Comparison of ENCODE assay signal across 19 cellular contexts in genomic region chr5:128290152-128290858, GRCh38.
DNase-seq lines count a peak whose midpoint lies in the region; ATAC-seq, FAIRE-seq and TF ChIP-seq lines count a peak whose summit lies in the region.
"Had no signal": no experiment of that assay in that cellular context is flagged by ENCODE, and none has a peak within 500 bp of the region (broad histone marks: within the 10 kb centered on the region; RNA-seq: fewer than 3 reads in every experiment).

No MANE protein-coding gene starts in this region.

- TF ChIP-seq CTCF in A549 (IDR thresholded peaks at IDR 0.05) (no peak), astrocyte of the cerebellum (IDR thresholded peaks at IDR 0.05; ENCODE audit: low read depth, low read length, missing control alignments) (no peak)

- H3K4me2 ChIP-seq in A549: 0 out of 3 replicates have a peak overlapping the region, but pooled peaks have one; percentile 4

- FAIRE-seq in A549 (lab: Jason Lieb, UNC): no peak

- no peak for DNase-seq in A549 (ENCODE audit: low read depth in 1 of 2, low spot score in 1 of 2)
- DNase-seq in astrocyte of the cerebellum (ENCODE audit: low read depth): peak; percentile 68
- peak; percentile 71 for DNase-seq in iris pigment epithelial cell (ENCODE audit: low read depth)
- no peak for DNase-seq in dermis blood vessel endothelial cell
- no peak for DNase-seq in activated CD4-positive, alpha-beta T cell treated with anti-CD3 and anti-CD28 coated beads for 1 hour
- no peak for DNase-seq in NOMO-1 (lab: John Stamatoyannopoulos, UW; ENCODE audit: unreplicated experiment in 2 of 2)
- DNase-seq in activated CD4-positive, CD25-positive, alpha-beta regulatory T cell (lab: John Stamatoyannopoulos, UW): no peak
- DNase-seq: amygdala, cortex of kidney, DMS79, NCI-H526 treated with DMSO at 0.1 percent for 48 hours, right cardiac atrium had no signal

- TF ChIP-seq EP300 in A549 (IDR thresholded peaks at IDR 0.05): no peak
- peak; percentile 57; the same call in 1 of the 2 replicates for TF ChIP-seq EP300 in Ishikawa (IDR thresholded peaks at IDR 0.05; ENCODE audit: borderline replicate concordance)

- ATAC-seq in A549: no peak
- ATAC-seq: activated T-helper 17 cell treated with anti-CD3 and anti-CD28 coated beads, Interleukin-2, amount 50 U/mL, for 72 hours; HCT116; natural killer cell treated with Interleukin-12 subunit alpha and Interleukin-12 subunit beta and Interleukin-15 and Interleukin-18, amount 100 ng/mL, for 72 hours; right cardiac atrium had no signal

- peaks cover 9% of the 10 kb centered on the region; the same call in 1 of the 3 replicates for H3K4me1 ChIP-seq in A549

- WGBS in A549 (ENCODE audit: missing lambda C conversion rate): 51% methylated on average over 2 of the region's 2 CpGs

- H3K27ac ChIP-seq in A549: peak overlapping the region; percentile 47 to 51; a peak in 3 of 6 replicates
- H3K27ac ChIP-seq: C4-2B, epithelial cell of prostate, SK-N-MC had no signal

- TF ChIP-seq RAD21 in A549 (conservative IDR thresholded peaks at IDR 0.05 in 1 of 2, IDR thresholded peaks at IDR 0.05 in 1 of 2): no peak
- no peak for TF ChIP-seq RAD21 in Ishikawa (IDR thresholded peaks at IDR 0.05; ENCODE audit: low read depth)

- H3K4me3 ChIP-seq in A549 (no peak overlapping the region), astrocyte of the cerebellum (ENCODE audit: low read depth, low read length) (no peak overlapping the region)
- H3K4me3 ChIP-seq: SK-N-MC had no signal

- POLR2A ChIA-PET in A549 (lab: Yijun Ruan, JAX): no interaction called here

- no peak for TF ChIP-seq POLR2A in A549 (IDR thresholded peaks at IDR 0.05; ENCODE audit: low read length)

- no peaks in the 10 kb centered on the region for H3K9me3 ChIP-seq in A549

- CTCF ChIA-PET in A549 (lab: Yijun Ruan, JAX): interaction anchor here (1.3 kb wide), 1 partner anchor 10 kb away, joined by 3 read pairs; no protein-coding TSS in a partner anchor

- in situ Hi-C loops in astrocyte of the cerebellum (cut with HindIII; ENCODE audit: low sequenced_read_pairs): no loop called here

TF ChIP-seq in A549, 52 proteins besides CTCF, POLR2A, EP300 and RAD21:
- TF ChIP-seq KDM5A (IDR thresholded peaks at IDR 0.05) (no peak), JUNB (IDR thresholded peaks at IDR 0.05) (no peak), MAFK (IDR thresholded peaks at IDR 0.05; ENCODE audit: partially characterized antibody) (peak; percentile 94), MYC (IDR thresholded peaks at IDR 0.05; ENCODE audit: borderline replicate concordance, low read length) (no peak), PHF8 (IDR thresholded peaks at IDR 0.05; ENCODE audit: borderline replicate concordance, low read depth) (no peak), POLR2AphosphoS2 (conservative IDR thresholded peaks at IDR 0.05; ENCODE audit: low read length) (no peak), FOSB (CRISPR knock-in tag; IDR thresholded peaks at IDR 0.05) (no peak)
TF ChIP-seq in A549: peak in this region for 1.

TF ChIP-seq in Ishikawa, 13 proteins besides CTCF, POLR2A, EP300 and RAD21:
- TF ChIP-seq TCF12 (IDR thresholded peaks at IDR 0.05; ENCODE audit: low read depth): peak; percentile 55; the same call in 1 of the 2 replicates
- TF ChIP-seq NFIC (IDR thresholded peaks at IDR 0.05): peak; percentile 85
- no peak; the same call in 1 of the 2 replicates for TF ChIP-seq CEBPB (IDR thresholded peaks at IDR 0.05)
- peak; percentile 72 for TF ChIP-seq FOXM1 (IDR thresholded peaks at IDR 0.05; ENCODE audit: borderline replicate concordance, low read depth)
- TF ChIP-seq YY1 (IDR thresholded peaks at IDR 0.05; ENCODE audit: low read depth): no peak
- no peak for TF ChIP-seq USF1 (IDR thresholded peaks at IDR 0.05)
- peak; percentile 58 for TF ChIP-seq TEAD4 (IDR thresholded peaks at IDR 0.05)
- TF ChIP-seq ZBTB7A (IDR thresholded peaks at IDR 0.05; ENCODE audit: low read depth): no peak
- TF ChIP-seq EGR1 (IDR thresholded peaks at IDR 0.05): no peak

Comparison
In these comparisons a context has a peak if more than half of its experiments do, and no peak if none do; other contexts are left out.
1. DNase-seq: peak in astrocyte of the cerebellum (single experiment) and iris pigment epithelial cell (single experiment); none in A549 (0 of 2), dermis blood vessel endothelial cell (single experiment), activated CD4-positive, alpha-beta T cell treated with anti-CD3 and anti-CD28 coated beads for 1 hour (single experiment), NOMO-1 (0 of 2) and activated CD4-positive, CD25-positive, alpha-beta regulatory T cell (0 of 4).